Comparison of ENCODE assay signal across 1 cellular context in the genomic region with DNA sequence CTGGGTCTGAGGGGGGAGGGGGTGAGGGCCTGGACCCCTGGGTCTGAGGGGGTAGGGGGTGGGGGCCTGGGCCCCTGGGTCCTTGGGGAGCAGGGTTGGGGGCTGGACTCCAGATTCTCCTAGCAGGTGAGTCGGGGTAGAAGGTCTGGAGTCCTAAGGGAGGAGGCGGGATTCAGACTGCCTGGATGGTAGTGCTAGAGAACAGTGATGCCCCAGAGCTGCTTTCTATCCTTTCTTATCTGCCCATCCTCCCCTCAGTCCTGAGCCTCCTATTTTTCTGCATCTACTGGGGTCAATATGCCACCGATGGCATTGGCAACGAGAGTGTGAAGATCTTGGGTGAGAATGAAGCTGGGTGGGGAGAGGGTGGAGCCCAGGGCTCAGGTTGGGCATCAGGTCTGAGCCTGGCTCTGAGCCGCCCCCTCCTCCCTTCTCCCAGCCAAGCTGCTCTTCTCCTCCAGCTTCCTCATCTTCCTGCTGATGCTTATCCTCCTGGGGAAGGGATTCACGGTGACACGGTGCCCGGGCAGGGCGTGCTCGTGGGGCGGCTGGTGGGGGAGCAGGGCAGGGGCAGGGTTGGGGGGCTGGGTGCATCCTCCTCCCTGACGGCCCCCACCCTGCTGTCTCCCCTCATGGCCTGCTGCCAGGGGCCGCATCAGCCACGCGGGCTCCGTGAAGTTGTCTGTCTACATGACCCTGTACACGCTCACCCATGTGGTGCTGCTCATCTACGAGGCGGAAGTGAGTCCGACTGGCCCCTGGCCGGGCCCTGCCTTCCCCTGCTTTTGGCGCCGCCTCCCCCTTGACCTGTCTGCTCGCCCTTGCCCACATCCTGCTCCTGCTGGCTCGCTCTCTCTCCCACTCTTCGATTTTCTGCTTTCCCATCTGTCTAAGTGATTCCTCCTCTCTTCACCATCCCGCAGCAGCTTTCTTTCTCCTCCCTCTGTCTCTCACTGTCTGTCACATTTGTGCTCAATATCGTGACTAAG.
TF ChIP-seq lines count a peak whose summit lies in the region.

No MANE protein-coding gene starts in this region.

TF ChIP-seq in GM12878, 131 proteins besides CTCF, POLR2A, EP300 and RAD21 (continues in another document):
- TF ChIP-seq, protein P1, sequence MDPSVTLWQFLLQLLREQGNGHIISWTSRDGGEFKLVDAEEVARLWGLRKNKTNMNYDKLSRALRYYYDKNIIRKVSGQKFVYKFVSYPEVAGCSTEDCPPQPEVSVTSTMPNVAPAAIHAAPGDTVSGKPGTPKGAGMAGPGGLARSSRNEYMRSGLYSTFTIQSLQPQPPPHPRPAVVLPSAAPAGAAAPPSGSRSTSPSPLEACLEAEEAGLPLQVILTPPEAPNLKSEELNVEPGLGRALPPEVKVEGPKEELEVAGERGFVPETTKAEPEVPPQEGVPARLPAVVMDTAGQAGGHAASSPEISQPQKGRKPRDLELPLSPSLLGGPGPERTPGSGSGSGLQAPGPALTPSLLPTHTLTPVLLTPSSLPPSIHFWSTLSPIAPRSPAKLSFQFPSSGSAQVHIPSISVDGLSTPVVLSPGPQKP (IDR thresholded peaks at IDR 0.05; ENCODE audit: low read depth, low read length) = no peak
- peak; percentile 75 for TF ChIP-seq NR2F1 (conservative IDR thresholded peaks at IDR 0.05)
- TF ChIP-seq NR2C1 (IDR thresholded peaks at IDR 0.05) = peak; percentile 36; the same call in 1 of the 2 replicates
- peak in 1 of 2 experiments; percentile 32; a peak in 1 of 4 replicates for TF ChIP-seq IKZF2 (IDR thresholded peaks at IDR 0.05)
- no peak for TF ChIP-seq CREB1 (IDR thresholded peaks at IDR 0.05; ENCODE audit: low read depth)
- TF ChIP-seq, protein P2, sequence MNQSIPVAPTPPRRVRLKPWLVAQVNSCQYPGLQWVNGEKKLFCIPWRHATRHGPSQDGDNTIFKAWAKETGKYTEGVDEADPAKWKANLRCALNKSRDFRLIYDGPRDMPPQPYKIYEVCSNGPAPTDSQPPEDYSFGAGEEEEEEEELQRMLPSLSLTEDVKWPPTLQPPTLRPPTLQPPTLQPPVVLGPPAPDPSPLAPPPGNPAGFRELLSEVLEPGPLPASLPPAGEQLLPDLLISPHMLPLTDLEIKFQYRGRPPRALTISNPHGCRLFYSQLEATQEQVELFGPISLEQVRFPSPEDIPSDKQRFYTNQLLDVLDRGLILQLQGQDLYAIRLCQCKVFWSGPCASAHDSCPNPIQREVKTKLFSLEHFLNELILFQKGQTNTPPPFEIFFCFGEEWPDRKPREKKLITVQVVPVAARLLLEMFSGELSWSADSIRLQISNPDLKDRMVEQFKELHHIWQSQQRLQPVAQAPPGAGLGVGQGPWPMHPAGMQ (IDR thresholded peaks at IDR 0.05; ENCODE audit: borderline replicate concordance) = no peak
- peak; percentile 36; the same call in 1 of the 2 replicates for TF ChIP-seq DPF2 (IDR thresholded peaks at IDR 0.05)
- TF ChIP-seq, protein P3, sequence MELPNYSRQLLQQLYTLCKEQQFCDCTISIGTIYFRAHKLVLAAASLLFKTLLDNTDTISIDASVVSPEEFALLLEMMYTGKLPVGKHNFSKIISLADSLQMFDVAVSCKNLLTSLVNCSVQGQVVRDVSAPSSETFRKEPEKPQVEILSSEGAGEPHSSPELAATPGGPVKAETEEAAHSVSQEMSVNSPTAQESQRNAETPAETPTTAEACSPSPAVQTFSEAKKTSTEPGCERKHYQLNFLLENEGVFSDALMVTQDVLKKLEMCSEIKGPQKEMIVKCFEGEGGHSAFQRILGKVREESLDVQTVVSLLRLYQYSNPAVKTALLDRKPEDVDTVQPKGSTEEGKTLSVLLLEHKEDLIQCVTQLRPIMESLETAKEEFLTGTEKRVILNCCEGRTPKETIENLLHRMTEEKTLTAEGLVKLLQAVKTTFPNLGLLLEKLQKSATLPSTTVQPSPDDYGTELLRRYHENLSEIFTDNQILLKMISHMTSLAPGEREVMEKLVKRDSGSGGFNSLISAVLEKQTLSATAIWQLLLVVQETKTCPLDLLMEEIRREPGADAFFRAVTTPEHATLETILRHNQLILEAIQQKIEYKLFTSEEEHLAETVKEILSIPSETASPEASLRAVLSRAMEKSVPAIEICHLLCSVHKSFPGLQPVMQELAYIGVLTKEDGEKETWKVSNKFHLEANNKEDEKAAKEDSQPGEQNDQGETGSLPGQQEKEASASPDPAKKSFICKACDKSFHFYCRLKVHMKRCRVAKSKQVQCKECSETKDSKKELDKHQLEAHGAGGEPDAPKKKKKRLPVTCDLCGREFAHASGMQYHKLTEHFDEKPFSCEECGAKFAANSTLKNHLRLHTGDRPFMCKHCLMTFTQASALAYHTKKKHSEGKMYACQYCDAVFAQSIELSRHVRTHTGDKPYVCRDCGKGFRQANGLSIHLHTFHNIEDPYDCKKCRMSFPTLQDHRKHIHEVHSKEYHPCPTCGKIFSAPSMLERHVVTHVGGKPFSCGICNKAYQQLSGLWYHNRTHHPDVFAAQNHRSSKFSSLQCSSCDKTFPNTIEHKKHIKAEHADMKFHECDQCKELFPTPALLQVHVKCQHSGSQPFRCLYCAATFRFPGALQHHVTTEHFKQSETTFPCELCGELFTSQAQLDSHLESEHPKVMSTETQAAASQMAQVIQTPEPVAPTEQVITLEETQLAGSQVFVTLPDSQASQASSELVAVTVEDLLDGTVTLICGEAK (IDR thresholded peaks at IDR 0.05; ENCODE audit: borderline replicate concordance) = 0 out of 2 replicates have a peak, but pooled peaks have one; percentile 43
- TF ChIP-seq GATAD2B (conservative IDR thresholded peaks at IDR 0.05; ENCODE audit: low read depth) = 0 out of 2 replicates have a peak, but pooled peaks have one; percentile 58
- TF ChIP-seq, protein P4, sequence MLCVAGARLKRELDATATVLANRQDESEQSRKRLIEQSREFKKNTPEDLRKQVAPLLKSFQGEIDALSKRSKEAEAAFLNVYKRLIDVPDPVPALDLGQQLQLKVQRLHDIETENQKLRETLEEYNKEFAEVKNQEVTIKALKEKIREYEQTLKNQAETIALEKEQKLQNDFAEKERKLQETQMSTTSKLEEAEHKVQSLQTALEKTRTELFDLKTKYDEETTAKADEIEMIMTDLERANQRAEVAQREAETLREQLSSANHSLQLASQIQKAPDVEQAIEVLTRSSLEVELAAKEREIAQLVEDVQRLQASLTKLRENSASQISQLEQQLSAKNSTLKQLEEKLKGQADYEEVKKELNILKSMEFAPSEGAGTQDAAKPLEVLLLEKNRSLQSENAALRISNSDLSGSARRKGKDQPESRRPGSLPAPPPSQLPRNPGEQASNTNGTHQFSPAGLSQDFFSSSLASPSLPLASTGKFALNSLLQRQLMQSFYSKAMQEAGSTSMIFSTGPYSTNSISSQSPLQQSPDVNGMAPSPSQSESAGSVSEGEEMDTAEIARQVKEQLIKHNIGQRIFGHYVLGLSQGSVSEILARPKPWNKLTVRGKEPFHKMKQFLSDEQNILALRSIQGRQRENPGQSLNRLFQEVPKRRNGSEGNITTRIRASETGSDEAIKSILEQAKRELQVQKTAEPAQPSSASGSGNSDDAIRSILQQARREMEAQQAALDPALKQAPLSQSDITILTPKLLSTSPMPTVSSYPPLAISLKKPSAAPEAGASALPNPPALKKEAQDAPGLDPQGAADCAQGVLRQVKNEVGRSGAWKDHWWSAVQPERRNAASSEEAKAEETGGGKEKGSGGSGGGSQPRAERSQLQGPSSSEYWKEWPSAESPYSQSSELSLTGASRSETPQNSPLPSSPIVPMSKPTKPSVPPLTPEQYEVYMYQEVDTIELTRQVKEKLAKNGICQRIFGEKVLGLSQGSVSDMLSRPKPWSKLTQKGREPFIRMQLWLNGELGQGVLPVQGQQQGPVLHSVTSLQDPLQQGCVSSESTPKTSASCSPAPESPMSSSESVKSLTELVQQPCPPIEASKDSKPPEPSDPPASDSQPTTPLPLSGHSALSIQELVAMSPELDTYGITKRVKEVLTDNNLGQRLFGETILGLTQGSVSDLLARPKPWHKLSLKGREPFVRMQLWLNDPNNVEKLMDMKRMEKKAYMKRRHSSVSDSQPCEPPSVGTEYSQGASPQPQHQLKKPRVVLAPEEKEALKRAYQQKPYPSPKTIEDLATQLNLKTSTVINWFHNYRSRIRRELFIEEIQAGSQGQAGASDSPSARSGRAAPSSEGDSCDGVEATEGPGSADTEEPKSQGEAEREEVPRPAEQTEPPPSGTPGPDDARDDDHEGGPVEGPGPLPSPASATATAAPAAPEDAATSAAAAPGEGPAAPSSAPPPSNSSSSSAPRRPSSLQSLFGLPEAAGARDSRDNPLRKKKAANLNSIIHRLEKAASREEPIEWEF (IDR thresholded peaks at IDR 0.05; ENCODE audit: insufficient replicate concordance, low read depth, low read length) = no peak
- no peak for TF ChIP-seq POU2F2 (IDR thresholded peaks at IDR 0.05; ENCODE audit: borderline replicate concordance, low read depth, low read length)
- 0 out of 2 replicates have a peak, but pooled peaks have one; percentile 13 for TF ChIP-seq SPI1 (IDR thresholded peaks at IDR 0.05; ENCODE audit: borderline replicate concordance, insufficient read depth, low read depth, low read length)
- no peak for TF ChIP-seq IRF4 (IDR thresholded peaks at IDR 0.05; ENCODE audit: low read depth, low read length)
- TF ChIP-seq, protein P5, sequence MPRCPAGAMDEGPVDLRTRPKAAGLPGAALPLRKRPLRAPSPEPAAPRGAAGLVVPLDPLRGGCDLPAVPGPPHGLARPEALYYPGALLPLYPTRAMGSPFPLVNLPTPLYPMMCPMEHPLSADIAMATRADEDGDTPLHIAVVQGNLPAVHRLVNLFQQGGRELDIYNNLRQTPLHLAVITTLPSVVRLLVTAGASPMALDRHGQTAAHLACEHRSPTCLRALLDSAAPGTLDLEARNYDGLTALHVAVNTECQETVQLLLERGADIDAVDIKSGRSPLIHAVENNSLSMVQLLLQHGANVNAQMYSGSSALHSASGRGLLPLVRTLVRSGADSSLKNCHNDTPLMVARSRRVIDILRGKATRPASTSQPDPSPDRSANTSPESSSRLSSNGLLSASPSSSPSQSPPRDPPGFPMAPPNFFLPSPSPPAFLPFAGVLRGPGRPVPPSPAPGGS (IDR thresholded peaks at IDR 0.05; ENCODE audit: borderline replicate concordance, insufficient read depth, low read depth, low read length, poor library complexity, severe bottlenecking) = no peak
- TF ChIP-seq, protein P6, sequence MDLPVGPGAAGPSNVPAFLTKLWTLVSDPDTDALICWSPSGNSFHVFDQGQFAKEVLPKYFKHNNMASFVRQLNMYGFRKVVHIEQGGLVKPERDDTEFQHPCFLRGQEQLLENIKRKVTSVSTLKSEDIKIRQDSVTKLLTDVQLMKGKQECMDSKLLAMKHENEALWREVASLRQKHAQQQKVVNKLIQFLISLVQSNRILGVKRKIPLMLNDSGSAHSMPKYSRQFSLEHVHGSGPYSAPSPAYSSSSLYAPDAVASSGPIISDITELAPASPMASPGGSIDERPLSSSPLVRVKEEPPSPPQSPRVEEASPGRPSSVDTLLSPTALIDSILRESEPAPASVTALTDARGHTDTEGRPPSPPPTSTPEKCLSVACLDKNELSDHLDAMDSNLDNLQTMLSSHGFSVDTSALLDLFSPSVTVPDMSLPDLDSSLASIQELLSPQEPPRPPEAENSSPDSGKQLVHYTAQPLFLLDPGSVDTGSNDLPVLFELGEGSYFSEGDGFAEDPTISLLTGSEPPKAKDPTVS (IDR thresholded peaks at IDR 0.05; ENCODE audit: low read depth, low read length) = no peak
- TF ChIP-seq MTA3 (IDR thresholded peaks at IDR 0.05; ENCODE audit: borderline replicate concordance, low read length) = no peak
- TF ChIP-seq, protein P7, sequence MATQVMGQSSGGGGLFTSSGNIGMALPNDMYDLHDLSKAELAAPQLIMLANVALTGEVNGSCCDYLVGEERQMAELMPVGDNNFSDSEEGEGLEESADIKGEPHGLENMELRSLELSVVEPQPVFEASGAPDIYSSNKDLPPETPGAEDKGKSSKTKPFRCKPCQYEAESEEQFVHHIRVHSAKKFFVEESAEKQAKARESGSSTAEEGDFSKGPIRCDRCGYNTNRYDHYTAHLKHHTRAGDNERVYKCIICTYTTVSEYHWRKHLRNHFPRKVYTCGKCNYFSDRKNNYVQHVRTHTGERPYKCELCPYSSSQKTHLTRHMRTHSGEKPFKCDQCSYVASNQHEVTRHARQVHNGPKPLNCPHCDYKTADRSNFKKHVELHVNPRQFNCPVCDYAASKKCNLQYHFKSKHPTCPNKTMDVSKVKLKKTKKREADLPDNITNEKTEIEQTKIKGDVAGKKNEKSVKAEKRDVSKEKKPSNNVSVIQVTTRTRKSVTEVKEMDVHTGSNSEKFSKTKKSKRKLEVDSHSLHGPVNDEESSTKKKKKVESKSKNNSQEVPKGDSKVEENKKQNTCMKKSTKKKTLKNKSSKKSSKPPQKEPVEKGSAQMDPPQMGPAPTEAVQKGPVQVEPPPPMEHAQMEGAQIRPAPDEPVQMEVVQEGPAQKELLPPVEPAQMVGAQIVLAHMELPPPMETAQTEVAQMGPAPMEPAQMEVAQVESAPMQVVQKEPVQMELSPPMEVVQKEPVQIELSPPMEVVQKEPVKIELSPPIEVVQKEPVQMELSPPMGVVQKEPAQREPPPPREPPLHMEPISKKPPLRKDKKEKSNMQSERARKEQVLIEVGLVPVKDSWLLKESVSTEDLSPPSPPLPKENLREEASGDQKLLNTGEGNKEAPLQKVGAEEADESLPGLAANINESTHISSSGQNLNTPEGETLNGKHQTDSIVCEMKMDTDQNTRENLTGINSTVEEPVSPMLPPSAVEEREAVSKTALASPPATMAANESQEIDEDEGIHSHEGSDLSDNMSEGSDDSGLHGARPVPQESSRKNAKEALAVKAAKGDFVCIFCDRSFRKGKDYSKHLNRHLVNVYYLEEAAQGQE (IDR thresholded peaks at IDR 0.05; ENCODE audit: low read depth, low read length) = no peak
- no peak for TF ChIP-seq JUNB (IDR thresholded peaks at IDR 0.05)
- TF ChIP-seq, protein P8, sequence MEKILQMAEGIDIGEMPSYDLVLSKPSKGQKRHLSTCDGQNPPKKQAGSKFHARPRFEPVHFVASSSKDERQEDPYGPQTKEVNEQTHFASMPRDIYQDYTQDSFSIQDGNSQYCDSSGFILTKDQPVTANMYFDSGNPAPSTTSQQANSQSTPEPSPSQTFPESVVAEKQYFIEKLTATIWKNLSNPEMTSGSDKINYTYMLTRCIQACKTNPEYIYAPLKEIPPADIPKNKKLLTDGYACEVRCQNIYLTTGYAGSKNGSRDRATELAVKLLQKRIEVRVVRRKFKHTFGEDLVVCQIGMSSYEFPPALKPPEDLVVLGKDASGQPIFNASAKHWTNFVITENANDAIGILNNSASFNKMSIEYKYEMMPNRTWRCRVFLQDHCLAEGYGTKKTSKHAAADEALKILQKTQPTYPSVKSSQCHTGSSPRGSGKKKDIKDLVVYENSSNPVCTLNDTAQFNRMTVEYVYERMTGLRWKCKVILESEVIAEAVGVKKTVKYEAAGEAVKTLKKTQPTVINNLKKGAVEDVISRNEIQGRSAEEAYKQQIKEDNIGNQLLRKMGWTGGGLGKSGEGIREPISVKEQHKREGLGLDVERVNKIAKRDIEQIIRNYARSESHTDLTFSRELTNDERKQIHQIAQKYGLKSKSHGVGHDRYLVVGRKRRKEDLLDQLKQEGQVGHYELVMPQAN (conservative IDR thresholded peaks at IDR 0.05) = 0 out of 2 replicates have a peak, but pooled peaks have one; percentile 22
- TF ChIP-seq ESRRA (IDR thresholded peaks at IDR 0.05; ENCODE audit: low read length) = no peak
- TF ChIP-seq, protein P9, sequence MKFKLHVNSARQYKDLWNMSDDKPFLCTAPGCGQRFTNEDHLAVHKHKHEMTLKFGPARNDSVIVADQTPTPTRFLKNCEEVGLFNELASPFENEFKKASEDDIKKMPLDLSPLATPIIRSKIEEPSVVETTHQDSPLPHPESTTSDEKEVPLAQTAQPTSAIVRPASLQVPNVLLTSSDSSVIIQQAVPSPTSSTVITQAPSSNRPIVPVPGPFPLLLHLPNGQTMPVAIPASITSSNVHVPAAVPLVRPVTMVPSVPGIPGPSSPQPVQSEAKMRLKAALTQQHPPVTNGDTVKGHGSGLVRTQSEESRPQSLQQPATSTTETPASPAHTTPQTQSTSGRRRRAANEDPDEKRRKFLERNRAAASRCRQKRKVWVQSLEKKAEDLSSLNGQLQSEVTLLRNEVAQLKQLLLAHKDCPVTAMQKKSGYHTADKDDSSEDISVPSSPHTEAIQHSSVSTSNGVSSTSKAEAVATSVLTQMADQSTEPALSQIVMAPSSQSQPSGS (IDR thresholded peaks at IDR 0.05; ENCODE audit: low read length) = no peak
- peak; percentile 35; the same call in 1 of the 2 replicates for TF ChIP-seq MTA2 (IDR thresholded peaks at IDR 0.05; ENCODE audit: low read depth)
- no peak for TF ChIP-seq RAD51 (IDR thresholded peaks at IDR 0.05)
